32 cellular contexts compared by ENCODE assay signal in genomic region chr10:130231211-130231850, GRCh38.
"Had no signal": no experiment of that assay in that cellular context is flagged by ENCODE, and none has a peak within 500 bp of the region (broad histone marks: within the 10 kb centered on the region; RNA-seq: fewer than 3 reads in every experiment).

No MANE protein-coding gene starts in this region.

- H3K27ac Mint-ChIP-seq: activated CD4-positive, alpha-beta memory T cell treated with anti-CD3 and anti-CD28 coated beads for 36 hours; activated CD4-positive, alpha-beta T cell treated with anti-CD3 and anti-CD28 coated beads, Interleukin-2, amount 10 ng/mL, durations not matched to agents 24 days and 14 days; activated naive CD4-positive, alpha-beta T cell treated with anti-CD3 and anti-CD28 coated beads for 36 hours; activated naive CD8-positive, alpha-beta T cell treated with anti-CD3 and anti-CD28 coated beads, Interleukin-2, amount 10 ng/mL, durations not matched to agents 7 days and 5 days; brain; natural killer cell treated with Interleukin-12 subunit alpha and Interleukin-12 subunit beta and Interleukin-15 and Interleukin-18, amount 100 ng/mL, for 72 hours; T-helper 1 cell treated with Interleukin-12 subunit alpha and Interleukin-12 subunit beta and Interleukin-4 antibody, amounts not matched to agents 30 μg/mL and 1 μg/mL, for 36 hours had no signal

- DNase-seq: activated CD4-positive, alpha-beta memory T cell treated with anti-CD3 and anti-CD28 coated beads for 36 hours; activated CD4-positive, alpha-beta T cell treated with anti-CD3 and anti-CD28 coated beads, Interleukin-2, amount 10 ng/mL, durations not matched to agents 24 days and 14 days; activated CD4-positive, CD25-positive, alpha-beta regulatory T cell treated with anti-CD3 and anti-CD28 coated beads, Interleukin-2, amount 50 U/mL, for 72 hours; activated effector memory CD4-positive, alpha-beta T cell treated with Interleukin-2 at 50 U/mL for 16 hours; activated naive CD4-positive, alpha-beta T cell treated with anti-CD3 and anti-CD28 coated beads for 36 hours; activated naive CD8-positive, alpha-beta T cell treated with anti-CD3 and anti-CD28 coated beads, Interleukin-2, amount 10 ng/mL, durations not matched to agents 7 days and 5 days; activated T-cell treated with anti-CD3 and anti-CD28 coated beads for 4 hours; cortex of kidney; effector memory CD8-positive, alpha-beta T cell; left colon; lower lobe of right lung; mesendoderm; mucosa of descending colon; ovary; retina; SK-N-SH; small intestine; stimulated activated CD4-positive, alpha-beta T cell treated with anti-CD3 and anti-CD28 coated beads, Interleukin-15, amount 100 ng/mL, for 24 hours; stimulated activated CD4-positive, alpha-beta T cell treated with anti-CD3 and anti-CD28 coated beads, Interleukin-2, amount 100 ng/mL, for 24 hours; stimulated activated naive CD4-positive, alpha-beta T cell; SW 1271; T1000; transverse colon had no signal

- H3K4me3 ChIP-seq: ascending aorta, cardiac muscle cell, gastroesophageal sphincter, hepatocyte, lower lobe of right lung, mucosa of descending colon, ovary, prostate gland, transverse colon had no signal

- H3K9me3 ChIP-seq: ascending aorta, mucosa of descending colon, prostate gland, SK-N-SH had no signal

- H3K36me3 ChIP-seq: ascending aorta, cardiac muscle cell, gastroesophageal sphincter, lower lobe of right lung, ovary, prostate gland, transverse colon had no signal

- H3K27me3 ChIP-seq: ascending aorta, cardiac muscle cell, gastroesophageal sphincter, hepatocyte, ovary, transverse colon had no signal

- H3K27ac ChIP-seq: ascending aorta, cardiac muscle cell, gastroesophageal sphincter, hepatocyte, lower lobe of right lung, ovary, prostate gland, transverse colon had no signal

- H3K9me3 Mint-ChIP-seq: natural killer cell treated with Interleukin-12 subunit alpha and Interleukin-12 subunit beta and Interleukin-15 and Interleukin-18, amount 100 ng/mL, for 72 hours had no signal

- H3K4me1 ChIP-seq: ascending aorta, gastroesophageal sphincter, lower lobe of right lung, prostate gland, transverse colon had no signal

- ATAC-seq: effector memory CD8-positive, alpha-beta T cell; gastroesophageal sphincter; left colon; lower lobe of right lung; mucosa of descending colon; natural killer cell treated with Interleukin-12 subunit alpha and Interleukin-12 subunit beta and Interleukin-15 and Interleukin-18, amount 100 ng/mL, for 72 hours; sciatic nerve had no signal

- H3K4me3 Mint-ChIP-seq: activated CD4-positive, alpha-beta memory T cell treated with anti-CD3 and anti-CD28 coated beads for 36 hours; activated CD4-positive, alpha-beta T cell treated with anti-CD3 and anti-CD28 coated beads, Interleukin-2, amount 10 ng/mL, durations not matched to agents 24 days and 14 days; activated naive CD4-positive, alpha-beta T cell treated with anti-CD3 and anti-CD28 coated beads for 36 hours; activated naive CD8-positive, alpha-beta T cell treated with anti-CD3 and anti-CD28 coated beads, Interleukin-2, amount 10 ng/mL, durations not matched to agents 7 days and 5 days; brain; effector memory CD8-positive, alpha-beta T cell; natural killer cell treated with Interleukin-12 subunit alpha and Interleukin-12 subunit beta and Interleukin-15 and Interleukin-18, amount 100 ng/mL, for 72 hours; T-helper 1 cell treated with Interleukin-12 subunit alpha and Interleukin-12 subunit beta and Interleukin-4 antibody, amounts not matched to agents 30 μg/mL and 1 μg/mL, for 36 hours had no signal

- H3K4me1 Mint-ChIP-seq: activated CD4-positive, alpha-beta T cell treated with anti-CD3 and anti-CD28 coated beads, Interleukin-2, amount 10 ng/mL, durations not matched to agents 24 days and 14 days; activated naive CD8-positive, alpha-beta T cell treated with anti-CD3 and anti-CD28 coated beads, Interleukin-2, amount 10 ng/mL, durations not matched to agents 7 days and 5 days had no signal

- H3K36me3 Mint-ChIP-seq: activated naive CD8-positive, alpha-beta T cell treated with anti-CD3 and anti-CD28 coated beads, Interleukin-2, amount 10 ng/mL, durations not matched to agents 7 days and 5 days; brain; natural killer cell treated with Interleukin-12 subunit alpha and Interleukin-12 subunit beta and Interleukin-15 and Interleukin-18, amount 100 ng/mL, for 72 hours had no signal

- H3K27me3 Mint-ChIP-seq: activated CD4-positive, alpha-beta memory T cell treated with anti-CD3 and anti-CD28 coated beads for 36 hours; activated CD4-positive, alpha-beta T cell treated with anti-CD3 and anti-CD28 coated beads, Interleukin-2, amount 10 ng/mL, durations not matched to agents 24 days and 14 days had no signal
